ENCODE assay signal across 9 cellular contexts in genomic region chr3:100079328-100079727, GRCh38.
"Had no signal": no experiment of that assay in that cellular context is flagged by ENCODE, and none has a peak within 500 bp of the region (broad histone marks: within the 10 kb centered on the region; RNA-seq: fewer than 3 reads in every experiment).

No MANE protein-coding gene starts in this region.

- H3K4me3 ChIP-seq: GM23248 had no signal

- H2AFZ ChIP-seq: GM23248 had no signal

- DNase-seq: GM23248, GOT3, H9, HCEC 1CT, Karpas-422, KBM-7 had no signal

- H3K4me2 ChIP-seq: KMS-11 had no signal

- H3K9ac ChIP-seq: GM23248, KMS-11 had no signal

- FAIRE-seq: H54, HTR-8/SVneo had no signal

- H3K27ac ChIP-seq: GM23248, KMS-11 had no signal
